Comparison of ENCODE assay signal across 21 cellular contexts in genomic region chr9:6214903-6215302, GRCh38. TPM values are rescaled to one million over a fixed set of nuclear protein-coding genes. Genes with fewer than 3 reads are reported as not detected.
DNase-seq lines count a peak whose midpoint lies in the region; ATAC-seq and FAIRE-seq lines count a peak whose summit lies in the region.
"Had no signal": no experiment of that assay in that cellular context is flagged by ENCODE, and none has a peak within 500 bp of the region (broad histone marks: within the 10 kb centered on the region; RNA-seq: fewer than 3 reads in every experiment).

No MANE protein-coding gene starts in this region.

- intact Hi-C loops in Right ventricle myocardium superior (cut with DNase I), result no loop called here
- intact Hi-C loops in sciatic nerve (cut with DNase I), result no loop called here

- H3K4me1 Mint-ChIP-seq in activated T-cell treated with anti-CD3 and anti-CD28 coated beads, Interleukin-2, amount 50 U/mL, for 4 hours (ENCODE audit: low read depth), result no peaks in the 10 kb centered on the region

- ATAC-seq in Right ventricle myocardium superior (ENCODE audit: poor library complexity) (peak; percentile 76), sciatic nerve (peak; percentile 80)
- no peak for ATAC-seq in activated T-cell treated with anti-CD3 and anti-CD28 coated beads, Interleukin-2, amount 50 U/mL, for 4 hours
- ATAC-seq: effector memory CD8-positive, alpha-beta T cell had no signal

- no peak overlapping the region for H3K4me3 Mint-ChIP-seq in activated T-cell treated with anti-CD3 and anti-CD28 coated beads, Interleukin-2, amount 50 U/mL, for 4 hours
- H3K4me3 Mint-ChIP-seq: activated naive CD8-positive, alpha-beta T cell; effector memory CD8-positive, alpha-beta T cell; neural progenitor cell had no signal

- no peaks in the 10 kb centered on the region for H3K36me3 Mint-ChIP-seq in activated T-cell treated with anti-CD3 and anti-CD28 coated beads, Interleukin-2, amount 50 U/mL, for 4 hours (ENCODE audit: insufficient read depth)
- H3K36me3 Mint-ChIP-seq: neural progenitor cell had no signal

- FAIRE-seq in RCC 7860 (lab: Jason Lieb, UNC), result no peak
- FAIRE-seq: H1, islet of Langerhans had no signal

- H3K27me3 Mint-ChIP-seq in activated T-cell treated with anti-CD3 and anti-CD28 coated beads, Interleukin-2, amount 50 U/mL, for 4 hours (ENCODE audit: low read depth), result peaks cover 27% of the 10 kb centered on the region

- H3K9me3 Mint-ChIP-seq in activated T-cell treated with anti-CD3 and anti-CD28 coated beads, Interleukin-2, amount 50 U/mL, for 4 hours, result peaks cover 7% of the 10 kb centered on the region

- DNase-seq in GM03348 (ENCODE audit: low spot score) (peak; percentile 31), amniotic epithelial cell (ENCODE audit: low read depth) (peak; percentile 72), Right ventricle myocardium superior (no peak), sciatic nerve (ENCODE audit: low spot score) (no peak), RCC 7860 (ENCODE audit: low spot score) (no peak), KG1 (lab: John Stamatoyannopoulos, UW) (no peak), SIG-M5 (lab: John Stamatoyannopoulos, UW) (no peak)
- no peak for DNase-seq in activated T-cell treated with anti-CD3 and anti-CD28 coated beads, Interleukin-2, amount 50 U/mL, for 4 hours
- DNase-seq: activated T-cell treated with anti-CD3 and anti-CD28 coated beads, Interleukin-2, amount 50 U/mL, for 1 hour; central memory CD4-positive, alpha-beta T cell; effector memory CD8-positive, alpha-beta T cell; glutamatergic neuron; mesendoderm; NCI-H1436 treated with DMSO at 0.1 percent for 48 hours; stimulated activated CD4-positive, alpha-beta T cell treated with anti-CD3 and anti-CD28 coated beads, Interleukin-1b, Interleukin-23, amount 100 ng/mL, for 48 hours had no signal

RNA-seq across cellular contexts. Expression of gene IL33, which starts 0.7 kb away (rescaled TPM):
- total RNA-seq in Right ventricle myocardium superior, result 19.1 TPM
- 61.1 TPM for total RNA-seq in sciatic nerve
- total RNA-seq in activated T-cell treated with anti-CD3 and anti-CD28 coated beads, Interleukin-2, amount 50 U/mL, for 4 hours, result not detected
- total RNA-seq: G401, H1, NCI-H460 had no signal

Comparison
In these comparisons a context has a peak if more than half of its experiments do, and no peak if none do; other contexts are left out.
1. DNase-seq: peak in GM03348 (single experiment) and amniotic epithelial cell (single experiment); none in Right ventricle myocardium superior (single experiment), sciatic nerve (single experiment), RCC 7860 (single experiment), activated T-cell treated with anti-CD3 and anti-CD28 coated beads, Interleukin-2, amount 50 U/mL, for 4 hours (single experiment), KG1 (single experiment) and SIG-M5 (single experiment).
2. ATAC-seq: peak in Right ventricle myocardium superior (single experiment) and sciatic nerve (single experiment); none in activated T-cell treated with anti-CD3 and anti-CD28 coated beads, Interleukin-2, amount 50 U/mL, for 4 hours (0 of 2).
3. RNA of gene IL33, which starts 0.7 kb away (total RNA-seq): 61.1 TPM in sciatic nerve (single experiment) and 19.1 TPM in Right ventricle myocardium superior (single experiment); not detected in activated T-cell treated with anti-CD3 and anti-CD28 coated beads, Interleukin-2, amount 50 U/mL, for 4 hours; every median in the first group is over 10 times any median in the second.